In the genomic region with DNA sequence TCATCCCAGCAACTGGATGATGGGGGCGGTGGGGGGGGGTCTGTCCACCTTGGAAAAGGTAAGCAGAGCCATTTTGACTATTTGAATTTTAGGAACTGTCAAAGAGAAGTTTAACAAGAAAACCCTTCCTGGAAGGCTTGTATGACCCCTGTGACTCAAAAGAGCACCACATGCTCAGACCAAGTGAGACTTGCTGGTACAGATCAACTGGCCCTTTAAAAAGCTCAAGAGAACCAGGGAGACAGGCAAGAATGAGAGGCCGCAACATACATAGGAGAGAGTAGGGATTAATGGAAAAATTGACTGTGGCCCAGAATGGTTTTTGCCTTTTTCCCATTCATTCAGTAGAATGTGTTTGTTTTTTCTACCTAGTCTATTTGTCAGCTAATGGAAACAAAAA, we compare ENCODE assay signal across 2 cellular contexts.
TF ChIP-seq lines count a peak whose summit lies in the region.

No MANE protein-coding gene starts in this region.

TF ChIP-seq in IMR-90, 13 proteins besides CTCF, POLR2A, EP300 and RAD21:
- TF ChIP-seq, protein P1, sequence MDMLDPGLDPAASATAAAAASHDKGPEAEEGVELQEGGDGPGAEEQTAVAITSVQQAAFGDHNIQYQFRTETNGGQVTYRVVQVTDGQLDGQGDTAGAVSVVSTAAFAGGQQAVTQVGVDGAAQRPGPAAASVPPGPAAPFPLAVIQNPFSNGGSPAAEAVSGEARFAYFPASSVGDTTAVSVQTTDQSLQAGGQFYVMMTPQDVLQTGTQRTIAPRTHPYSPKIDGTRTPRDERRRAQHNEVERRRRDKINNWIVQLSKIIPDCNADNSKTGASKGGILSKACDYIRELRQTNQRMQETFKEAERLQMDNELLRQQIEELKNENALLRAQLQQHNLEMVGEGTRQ (IDR thresholded peaks at IDR 0.05; ENCODE audit: low read depth, low read length): no peak

TF ChIP-seq in WTC11, 78 proteins besides CTCF, POLR2A, EP300 and RAD21:
- TF ChIP-seq TEAD4 (CRISPR knock-in tag; IDR thresholded peaks at IDR 0.05): no peak
- no peak for TF ChIP-seq RELA (CRISPR knock-in tag; IDR thresholded peaks at IDR 0.05; ENCODE audit: borderline replicate concordance)
- TF ChIP-seq FOXJ3 (CRISPR knock-in tag; IDR thresholded peaks at IDR 0.05; ENCODE audit: borderline replicate concordance): no peak
- no peak for TF ChIP-seq ZNF512 (CRISPR knock-in tag; IDR thresholded peaks at IDR 0.05; ENCODE audit: borderline replicate concordance)
- TF ChIP-seq ELF4 (CRISPR knock-in tag; IDR thresholded peaks at IDR 0.05; ENCODE audit: low read depth): no peak
- TF ChIP-seq ATF3 (CRISPR knock-in tag; conservative IDR thresholded peaks at IDR 0.05): no peak
- TF ChIP-seq ZMAT4 (CRISPR knock-in tag; IDR thresholded peaks at IDR 0.05): no peak
- TF ChIP-seq MXD4 (CRISPR knock-in tag; IDR thresholded peaks at IDR 0.05; ENCODE audit: borderline replicate concordance): no peak
- no peak for TF ChIP-seq GABPB1 (CRISPR knock-in tag; IDR thresholded peaks at IDR 0.05)
- TF ChIP-seq NR2C2 (CRISPR knock-in tag; IDR thresholded peaks at IDR 0.05): no peak
- no peak for TF ChIP-seq TCF7 (CRISPR knock-in tag; IDR thresholded peaks at IDR 0.05; ENCODE audit: low read depth)
- TF ChIP-seq SMAD3 (CRISPR knock-in tag; IDR thresholded peaks at IDR 0.05; ENCODE audit: borderline replicate concordance): no peak
- TF ChIP-seq, protein P2, sequence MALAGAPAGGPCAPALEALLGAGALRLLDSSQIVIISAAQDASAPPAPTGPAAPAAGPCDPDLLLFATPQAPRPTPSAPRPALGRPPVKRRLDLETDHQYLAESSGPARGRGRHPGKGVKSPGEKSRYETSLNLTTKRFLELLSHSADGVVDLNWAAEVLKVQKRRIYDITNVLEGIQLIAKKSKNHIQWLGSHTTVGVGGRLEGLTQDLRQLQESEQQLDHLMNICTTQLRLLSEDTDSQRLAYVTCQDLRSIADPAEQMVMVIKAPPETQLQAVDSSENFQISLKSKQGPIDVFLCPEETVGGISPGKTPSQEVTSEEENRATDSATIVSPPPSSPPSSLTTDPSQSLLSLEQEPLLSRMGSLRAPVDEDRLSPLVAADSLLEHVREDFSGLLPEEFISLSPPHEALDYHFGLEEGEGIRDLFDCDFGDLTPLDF (CRISPR knock-in tag; IDR thresholded peaks at IDR 0.05): no peak
- TF ChIP-seq TP53 (CRISPR knock-in tag; IDR thresholded peaks at IDR 0.05): no peak
- TF ChIP-seq, protein P3, sequence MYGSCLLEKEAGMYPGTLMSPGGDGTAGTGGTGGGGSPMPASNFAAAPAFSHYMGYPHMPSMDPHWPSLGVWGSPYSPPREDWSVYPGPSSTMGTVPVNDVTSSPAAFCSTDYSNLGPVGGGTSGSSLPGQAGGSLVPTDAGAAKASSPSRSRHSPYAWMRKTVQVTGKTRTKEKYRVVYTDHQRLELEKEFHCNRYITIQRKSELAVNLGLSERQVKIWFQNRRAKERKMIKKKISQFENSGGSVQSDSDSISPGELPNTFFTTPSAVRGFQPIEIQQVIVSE (CRISPR knock-in tag; IDR thresholded peaks at IDR 0.05; ENCODE audit: borderline replicate concordance): no peak
- TF ChIP-seq, protein P4, sequence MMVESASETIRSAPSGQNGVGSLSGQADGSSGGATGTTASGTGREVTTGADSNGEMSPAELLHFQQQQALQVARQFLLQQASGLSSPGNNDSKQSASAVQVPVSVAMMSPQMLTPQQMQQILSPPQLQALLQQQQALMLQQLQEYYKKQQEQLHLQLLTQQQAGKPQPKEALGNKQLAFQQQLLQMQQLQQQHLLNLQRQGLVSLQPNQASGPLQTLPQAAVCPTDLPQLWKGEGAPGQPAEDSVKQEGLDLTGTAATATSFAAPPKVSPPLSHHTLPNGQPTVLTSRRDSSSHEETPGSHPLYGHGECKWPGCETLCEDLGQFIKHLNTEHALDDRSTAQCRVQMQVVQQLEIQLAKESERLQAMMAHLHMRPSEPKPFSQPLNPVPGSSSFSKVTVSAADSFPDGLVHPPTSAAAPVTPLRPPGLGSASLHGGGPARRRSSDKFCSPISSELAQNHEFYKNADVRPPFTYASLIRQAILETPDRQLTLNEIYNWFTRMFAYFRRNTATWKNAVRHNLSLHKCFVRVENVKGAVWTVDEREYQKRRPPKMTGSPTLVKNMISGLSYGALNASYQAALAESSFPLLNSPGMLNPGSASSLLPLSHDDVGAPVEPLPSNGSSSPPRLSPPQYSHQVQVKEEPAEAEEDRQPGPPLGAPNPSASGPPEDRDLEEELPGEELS (CRISPR knock-in tag; IDR thresholded peaks at IDR 0.05): no peak
- TF ChIP-seq ZNF263 (CRISPR knock-in tag; IDR thresholded peaks at IDR 0.05; ENCODE audit: low read depth): no peak
- TF ChIP-seq ATF1 (CRISPR knock-in tag; IDR thresholded peaks at IDR 0.05): no peak
- TF ChIP-seq, protein P5, sequence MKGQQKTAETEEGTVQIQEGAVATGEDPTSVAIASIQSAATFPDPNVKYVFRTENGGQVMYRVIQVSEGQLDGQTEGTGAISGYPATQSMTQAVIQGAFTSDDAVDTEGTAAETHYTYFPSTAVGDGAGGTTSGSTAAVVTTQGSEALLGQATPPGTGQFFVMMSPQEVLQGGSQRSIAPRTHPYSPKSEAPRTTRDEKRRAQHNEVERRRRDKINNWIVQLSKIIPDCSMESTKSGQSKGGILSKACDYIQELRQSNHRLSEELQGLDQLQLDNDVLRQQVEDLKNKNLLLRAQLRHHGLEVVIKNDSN (CRISPR knock-in tag; IDR thresholded peaks at IDR 0.05): no peak
TF ChIP-seq in WTC11: peak in this region for 0.
